Comparison of ENCODE assay signal across 1 cellular context in the genomic region with DNA sequence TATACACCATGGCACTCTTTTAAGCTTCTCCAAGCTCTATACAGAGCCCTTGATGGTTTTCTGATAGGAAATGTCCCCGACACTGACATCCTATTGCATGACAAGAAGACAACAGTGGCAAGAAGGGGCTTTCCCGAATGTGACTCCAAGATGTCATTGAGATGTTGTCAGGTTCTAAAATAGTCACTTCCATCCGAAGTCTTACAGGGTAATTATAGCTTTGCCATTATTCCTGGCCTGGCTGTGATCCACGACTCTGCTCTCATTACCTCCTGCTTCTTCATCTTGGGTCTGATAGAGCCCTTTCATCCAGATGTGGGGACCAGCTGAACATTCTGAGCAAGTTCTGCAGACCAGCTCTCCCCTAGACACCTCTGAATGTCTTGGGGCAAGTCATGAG.
TF ChIP-seq lines count a peak whose summit lies in the region.

No MANE protein-coding gene starts in this region.

TF ChIP-seq in endothelial cell of umbilical vein, 7 proteins besides CTCF, POLR2A, EP300 and RAD21:
- TF ChIP-seq, protein P1, sequence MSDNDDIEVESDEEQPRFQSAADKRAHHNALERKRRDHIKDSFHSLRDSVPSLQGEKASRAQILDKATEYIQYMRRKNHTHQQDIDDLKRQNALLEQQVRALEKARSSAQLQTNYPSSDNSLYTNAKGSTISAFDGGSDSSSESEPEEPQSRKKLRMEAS (IDR thresholded peaks at IDR 0.05; ENCODE audit: insufficient read depth, insufficient read length) = no peak
- TF ChIP-seq FOS (IDR thresholded peaks at IDR 0.05; ENCODE audit: borderline replicate concordance, insufficient read depth, low read length) (no peak), MYC (IDR thresholded peaks at IDR 0.05; ENCODE audit: low read depth, low read length) (no peak), GATA2 (IDR thresholded peaks at IDR 0.05; ENCODE audit: insufficient read depth, insufficient read length, low read depth, low read length) (no peak), POLR2AphosphoS5 (IDR thresholded peaks at IDR 0.05; ENCODE audit: insufficient read depth, low read depth, low read length) (no peak), JUN (IDR thresholded peaks at IDR 0.05; ENCODE audit: borderline replicate concordance, insufficient read depth, insufficient read length, low read depth) (no peak), EZH2 (IDR thresholded peaks at IDR 0.05; ENCODE audit: borderline replicate concordance, low read depth, low read length, severe bottlenecking) (no peak)
